Comparison of ENCODE assay signal across 1 cellular context in the genomic region with DNA sequence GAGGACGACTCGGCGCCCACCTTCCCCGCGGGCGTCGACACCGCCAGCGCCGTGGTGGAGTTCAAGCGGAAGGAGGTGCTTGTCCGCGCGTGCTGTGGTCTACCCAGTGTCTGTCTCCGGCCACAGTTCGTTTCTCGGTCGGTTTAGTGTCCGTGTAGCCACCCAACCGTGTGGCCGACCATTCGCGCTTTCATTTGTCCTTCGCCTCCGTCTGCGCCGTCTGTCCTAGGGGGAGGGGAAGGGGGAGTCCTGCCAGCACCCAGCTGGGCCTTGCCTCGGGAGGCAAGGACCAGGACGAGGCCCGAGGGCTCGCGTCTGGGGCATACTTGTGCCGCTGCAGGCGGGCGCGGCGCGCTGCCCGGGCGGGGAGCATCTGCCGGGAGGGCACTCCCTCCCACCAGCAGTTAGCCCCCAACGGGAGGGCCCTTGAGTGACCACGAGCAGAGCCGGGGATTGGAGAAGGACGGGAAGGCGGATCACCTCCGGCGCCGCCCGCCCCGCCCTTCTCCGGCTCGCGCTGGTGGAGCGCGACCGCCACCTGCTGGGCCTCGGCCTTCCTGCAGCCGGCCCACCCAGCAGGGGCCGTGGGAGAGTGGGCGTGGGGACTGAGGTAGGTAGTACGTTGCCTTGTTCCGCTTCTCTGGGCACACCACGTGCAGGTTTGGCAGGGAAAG.
TF ChIP-seq lines count a peak whose summit lies in the region.

No MANE protein-coding gene starts in this region.

TF ChIP-seq in K562, 482 proteins besides CTCF, POLR2A, EP300 and RAD21 (continued from another document and continues in another):
- TF ChIP-seq, protein P1, sequence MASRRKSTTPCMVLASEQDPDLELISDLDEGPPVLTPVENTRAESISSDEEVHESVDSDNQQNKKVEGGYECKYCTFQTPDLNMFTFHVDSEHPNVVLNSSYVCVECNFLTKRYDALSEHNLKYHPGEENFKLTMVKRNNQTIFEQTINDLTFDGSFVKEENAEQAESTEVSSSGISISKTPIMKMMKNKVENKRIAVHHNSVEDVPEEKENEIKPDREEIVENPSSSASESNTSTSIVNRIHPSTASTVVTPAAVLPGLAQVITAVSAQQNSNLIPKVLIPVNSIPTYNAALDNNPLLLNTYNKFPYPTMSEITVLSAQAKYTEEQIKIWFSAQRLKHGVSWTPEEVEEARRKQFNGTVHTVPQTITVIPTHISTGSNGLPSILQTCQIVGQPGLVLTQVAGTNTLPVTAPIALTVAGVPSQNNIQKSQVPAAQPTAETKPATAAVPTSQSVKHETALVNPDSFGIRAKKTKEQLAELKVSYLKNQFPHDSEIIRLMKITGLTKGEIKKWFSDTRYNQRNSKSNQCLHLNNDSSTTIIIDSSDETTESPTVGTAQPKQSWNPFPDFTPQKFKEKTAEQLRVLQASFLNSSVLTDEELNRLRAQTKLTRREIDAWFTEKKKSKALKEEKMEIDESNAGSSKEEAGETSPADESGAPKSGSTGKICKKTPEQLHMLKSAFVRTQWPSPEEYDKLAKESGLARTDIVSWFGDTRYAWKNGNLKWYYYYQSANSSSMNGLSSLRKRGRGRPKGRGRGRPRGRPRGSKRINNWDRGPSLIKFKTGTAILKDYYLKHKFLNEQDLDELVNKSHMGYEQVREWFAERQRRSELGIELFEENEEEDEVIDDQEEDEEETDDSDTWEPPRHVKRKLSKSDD (conservative IDR thresholded peaks at IDR 0.05; ENCODE audit: low read length) = no peak
- TF ChIP-seq HCFC1 (IDR thresholded peaks at IDR 0.05; ENCODE audit: low read depth, low read length) = no peak
- no peak for TF ChIP-seq MEF2D (tag; conservative IDR thresholded peaks at IDR 0.05; ENCODE audit: low read depth)
- TF ChIP-seq OTX1 (CRISPR knock-in tag; IDR thresholded peaks at IDR 0.05) = 0 out of 2 replicates have a peak, but pooled peaks have one; percentile 31
- TF ChIP-seq PTRF (tag; IDR thresholded peaks at IDR 0.05) = no peak
- TF ChIP-seq, protein P2, sequence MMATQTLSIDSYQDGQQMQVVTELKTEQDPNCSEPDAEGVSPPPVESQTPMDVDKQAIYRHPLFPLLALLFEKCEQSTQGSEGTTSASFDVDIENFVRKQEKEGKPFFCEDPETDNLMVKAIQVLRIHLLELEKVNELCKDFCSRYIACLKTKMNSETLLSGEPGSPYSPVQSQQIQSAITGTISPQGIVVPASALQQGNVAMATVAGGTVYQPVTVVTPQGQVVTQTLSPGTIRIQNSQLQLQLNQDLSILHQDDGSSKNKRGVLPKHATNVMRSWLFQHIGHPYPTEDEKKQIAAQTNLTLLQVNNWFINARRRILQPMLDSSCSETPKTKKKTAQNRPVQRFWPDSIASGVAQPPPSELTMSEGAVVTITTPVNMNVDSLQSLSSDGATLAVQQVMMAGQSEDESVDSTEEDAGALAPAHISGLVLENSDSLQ (IDR thresholded peaks at IDR 0.05) = no peak
- TF ChIP-seq, protein P3, sequence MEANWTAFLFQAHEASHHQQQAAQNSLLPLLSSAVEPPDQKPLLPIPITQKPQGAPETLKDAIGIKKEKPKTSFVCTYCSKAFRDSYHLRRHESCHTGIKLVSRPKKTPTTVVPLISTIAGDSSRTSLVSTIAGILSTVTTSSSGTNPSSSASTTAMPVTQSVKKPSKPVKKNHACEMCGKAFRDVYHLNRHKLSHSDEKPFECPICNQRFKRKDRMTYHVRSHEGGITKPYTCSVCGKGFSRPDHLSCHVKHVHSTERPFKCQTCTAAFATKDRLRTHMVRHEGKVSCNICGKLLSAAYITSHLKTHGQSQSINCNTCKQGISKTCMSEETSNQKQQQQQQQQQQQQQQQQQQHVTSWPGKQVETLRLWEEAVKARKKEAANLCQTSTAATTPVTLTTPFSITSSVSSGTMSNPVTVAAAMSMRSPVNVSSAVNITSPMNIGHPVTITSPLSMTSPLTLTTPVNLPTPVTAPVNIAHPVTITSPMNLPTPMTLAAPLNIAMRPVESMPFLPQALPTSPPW (CRISPR knock-in tag; IDR thresholded peaks at IDR 0.05) = peak; percentile 91
- TF ChIP-seq TCF7 (IDR thresholded peaks at IDR 0.05; ENCODE audit: borderline replicate concordance) = no peak
- TF ChIP-seq CBX8 (IDR thresholded peaks at IDR 0.05; ENCODE audit: borderline replicate concordance, extremely low read depth, low read depth, low read length, poor library complexity, severe bottlenecking) = no peak
- peak in 2 of 3 experiments; percentile 22 to 26 for TF ChIP-seq YY1 (IDR thresholded peaks at IDR 0.05; ENCODE audit: borderline replicate concordance in 1 of 3, control insufficient read depth in 1 of 3, extremely low read depth in 1 of 3, insufficient read depth in 3 of 3, insufficient read length in 1 of 3, insufficient replicate concordance in 2 of 3, low read depth in 1 of 3, low read length in 2 of 3)
- no peak for TF ChIP-seq SIN3B (IDR thresholded peaks at IDR 0.05; ENCODE audit: low read depth)
- TF ChIP-seq, protein P4, sequence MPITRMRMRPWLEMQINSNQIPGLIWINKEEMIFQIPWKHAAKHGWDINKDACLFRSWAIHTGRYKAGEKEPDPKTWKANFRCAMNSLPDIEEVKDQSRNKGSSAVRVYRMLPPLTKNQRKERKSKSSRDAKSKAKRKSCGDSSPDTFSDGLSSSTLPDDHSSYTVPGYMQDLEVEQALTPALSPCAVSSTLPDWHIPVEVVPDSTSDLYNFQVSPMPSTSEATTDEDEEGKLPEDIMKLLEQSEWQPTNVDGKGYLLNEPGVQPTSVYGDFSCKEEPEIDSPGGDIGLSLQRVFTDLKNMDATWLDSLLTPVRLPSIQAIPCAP (CRISPR knock-in tag; IDR thresholded peaks at IDR 0.05; ENCODE audit: borderline replicate concordance) = no peak
- peak; percentile 99 for TF ChIP-seq STAG1 (CRISPR knock-in tag; IDR thresholded peaks at IDR 0.05; ENCODE audit: borderline replicate concordance)
- TF ChIP-seq NR2C2 (CRISPR knock-in tag; IDR thresholded peaks at IDR 0.05) = 0 out of 2 replicates have a peak, but pooled peaks have one; percentile 29
- TF ChIP-seq NR2C2 (tag; IDR thresholded peaks at IDR 0.05) = no peak
- peak; percentile 62 for TF ChIP-seq CXXC5 (CRISPR knock-in tag; IDR thresholded peaks at IDR 0.05)
- TF ChIP-seq TRIM24 (IDR thresholded peaks at IDR 0.05) = no peak
- TF ChIP-seq, protein P5, sequence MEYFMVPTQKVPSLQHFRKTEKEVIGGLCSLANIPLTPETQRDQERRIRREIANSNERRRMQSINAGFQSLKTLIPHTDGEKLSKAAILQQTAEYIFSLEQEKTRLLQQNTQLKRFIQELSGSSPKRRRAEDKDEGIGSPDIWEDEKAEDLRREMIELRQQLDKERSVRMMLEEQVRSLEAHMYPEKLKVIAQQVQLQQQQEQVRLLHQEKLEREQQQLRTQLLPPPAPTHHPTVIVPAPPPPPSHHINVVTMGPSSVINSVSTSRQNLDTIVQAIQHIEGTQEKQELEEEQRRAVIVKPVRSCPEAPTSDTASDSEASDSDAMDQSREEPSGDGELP (CRISPR knock-in tag; IDR thresholded peaks at IDR 0.05; ENCODE audit: borderline replicate concordance) = peak; percentile 58; the same call in 1 of the 2 replicates
- TF ChIP-seq PHF21A (IDR thresholded peaks at IDR 0.05; ENCODE audit: borderline replicate concordance, low read depth) = no peak
- TF ChIP-seq ARNT (IDR thresholded peaks at IDR 0.05) = no peak
- TF ChIP-seq BRF1 (IDR thresholded peaks at IDR 0.05; ENCODE audit: borderline replicate concordance, extremely low read depth, insufficient read length) = no peak
- TF ChIP-seq CBFA2T3 (IDR thresholded peaks at IDR 0.05) = no peak
- TF ChIP-seq, protein P6, sequence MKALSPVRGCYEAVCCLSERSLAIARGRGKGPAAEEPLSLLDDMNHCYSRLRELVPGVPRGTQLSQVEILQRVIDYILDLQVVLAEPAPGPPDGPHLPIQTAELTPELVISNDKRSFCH (CRISPR knock-in tag; IDR thresholded peaks at IDR 0.05) = no peak
- TF ChIP-seq, protein P6 (tag; IDR thresholded peaks at IDR 0.05) = no peak
- TF ChIP-seq ZNF174 (CRISPR knock-in tag; IDR thresholded peaks at IDR 0.05) = no peak
- peak; percentile 37; the same call in 1 of the 2 replicates for TF ChIP-seq BHLHE40 (IDR thresholded peaks at IDR 0.05; ENCODE audit: low read length)
- TF ChIP-seq, protein P7, sequence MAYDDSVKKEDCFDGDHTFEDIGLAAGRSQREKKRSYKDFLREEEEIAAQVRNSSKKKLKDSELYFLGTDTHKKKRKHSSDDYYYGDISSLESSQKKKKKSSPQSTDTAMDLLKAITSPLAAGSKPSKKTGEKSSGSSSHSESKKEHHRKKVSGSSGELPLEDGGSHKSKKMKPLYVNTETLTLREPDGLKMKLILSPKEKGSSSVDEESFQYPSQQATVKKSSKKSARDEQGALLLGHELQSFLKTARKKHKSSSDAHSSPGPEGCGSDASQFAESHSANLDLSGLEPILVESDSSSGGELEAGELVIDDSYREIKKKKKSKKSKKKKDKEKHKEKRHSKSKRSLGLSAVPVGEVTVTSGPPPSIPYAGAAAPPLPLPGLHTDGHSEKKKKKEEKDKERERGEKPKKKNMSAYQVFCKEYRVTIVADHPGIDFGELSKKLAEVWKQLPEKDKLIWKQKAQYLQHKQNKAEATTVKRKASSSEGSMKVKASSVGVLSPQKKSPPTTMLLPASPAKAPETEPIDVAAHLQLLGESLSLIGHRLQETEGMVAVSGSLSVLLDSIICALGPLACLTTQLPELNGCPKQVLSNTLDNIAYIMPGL (CRISPR knock-in tag; IDR thresholded peaks at IDR 0.05) = no peak
- peak; percentile 45; the same call in 1 of the 2 replicates for TF ChIP-seq L3MBTL2 (IDR thresholded peaks at IDR 0.05)
- TF ChIP-seq, protein P8, sequence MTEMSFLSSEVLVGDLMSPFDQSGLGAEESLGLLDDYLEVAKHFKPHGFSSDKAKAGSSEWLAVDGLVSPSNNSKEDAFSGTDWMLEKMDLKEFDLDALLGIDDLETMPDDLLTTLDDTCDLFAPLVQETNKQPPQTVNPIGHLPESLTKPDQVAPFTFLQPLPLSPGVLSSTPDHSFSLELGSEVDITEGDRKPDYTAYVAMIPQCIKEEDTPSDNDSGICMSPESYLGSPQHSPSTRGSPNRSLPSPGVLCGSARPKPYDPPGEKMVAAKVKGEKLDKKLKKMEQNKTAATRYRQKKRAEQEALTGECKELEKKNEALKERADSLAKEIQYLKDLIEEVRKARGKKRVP (CRISPR knock-in tag; IDR thresholded peaks at IDR 0.05) = 0 out of 2 replicates have a peak, but pooled peaks have one; percentile 18
- no peak for TF ChIP-seq KLF10 (CRISPR knock-in tag; IDR thresholded peaks at IDR 0.05)
- no peak for TF ChIP-seq RFX7 (CRISPR knock-in tag; IDR thresholded peaks at IDR 0.05)
- TF ChIP-seq, protein P9, sequence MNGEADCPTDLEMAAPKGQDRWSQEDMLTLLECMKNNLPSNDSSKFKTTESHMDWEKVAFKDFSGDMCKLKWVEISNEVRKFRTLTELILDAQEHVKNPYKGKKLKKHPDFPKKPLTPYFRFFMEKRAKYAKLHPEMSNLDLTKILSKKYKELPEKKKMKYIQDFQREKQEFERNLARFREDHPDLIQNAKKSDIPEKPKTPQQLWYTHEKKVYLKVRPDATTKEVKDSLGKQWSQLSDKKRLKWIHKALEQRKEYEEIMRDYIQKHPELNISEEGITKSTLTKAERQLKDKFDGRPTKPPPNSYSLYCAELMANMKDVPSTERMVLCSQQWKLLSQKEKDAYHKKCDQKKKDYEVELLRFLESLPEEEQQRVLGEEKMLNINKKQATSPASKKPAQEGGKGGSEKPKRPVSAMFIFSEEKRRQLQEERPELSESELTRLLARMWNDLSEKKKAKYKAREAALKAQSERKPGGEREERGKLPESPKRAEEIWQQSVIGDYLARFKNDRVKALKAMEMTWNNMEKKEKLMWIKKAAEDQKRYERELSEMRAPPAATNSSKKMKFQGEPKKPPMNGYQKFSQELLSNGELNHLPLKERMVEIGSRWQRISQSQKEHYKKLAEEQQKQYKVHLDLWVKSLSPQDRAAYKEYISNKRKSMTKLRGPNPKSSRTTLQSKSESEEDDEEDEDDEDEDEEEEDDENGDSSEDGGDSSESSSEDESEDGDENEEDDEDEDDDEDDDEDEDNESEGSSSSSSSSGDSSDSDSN (IDR thresholded peaks at IDR 0.05; ENCODE audit: borderline replicate concordance in 1 of 2, low read depth in 2 of 2, low read length in 2 of 2) = no peak
- TF ChIP-seq, protein P10, sequence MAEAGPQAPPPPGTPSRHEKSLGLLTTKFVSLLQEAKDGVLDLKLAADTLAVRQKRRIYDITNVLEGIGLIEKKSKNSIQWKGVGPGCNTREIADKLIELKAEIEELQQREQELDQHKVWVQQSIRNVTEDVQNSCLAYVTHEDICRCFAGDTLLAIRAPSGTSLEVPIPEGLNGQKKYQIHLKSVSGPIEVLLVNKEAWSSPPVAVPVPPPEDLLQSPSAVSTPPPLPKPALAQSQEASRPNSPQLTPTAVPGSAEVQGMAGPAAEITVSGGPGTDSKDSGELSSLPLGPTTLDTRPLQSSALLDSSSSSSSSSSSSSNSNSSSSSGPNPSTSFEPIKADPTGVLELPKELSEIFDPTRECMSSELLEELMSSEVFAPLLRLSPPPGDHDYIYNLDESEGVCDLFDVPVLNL (CRISPR knock-in tag; IDR thresholded peaks at IDR 0.05; ENCODE audit: low read depth) = peak; percentile 44; the same call in 1 of the 2 replicates
- TF ChIP-seq FIP1L1 (IDR thresholded peaks at IDR 0.05; ENCODE audit: low read depth, low read length, poor library complexity, severe bottlenecking) = peak; percentile 45
- TF ChIP-seq TOE1 (IDR thresholded peaks at IDR 0.05; ENCODE audit: borderline replicate concordance) = no peak
- no peak for TF ChIP-seq TOE1 (CRISPR knock-in tag; IDR thresholded peaks at IDR 0.05; ENCODE audit: borderline replicate concordance, low read depth)
- TF ChIP-seq PHF20 (IDR thresholded peaks at IDR 0.05; ENCODE audit: partially characterized antibody) = no peak
- TF ChIP-seq ZKSCAN1 (IDR thresholded peaks at IDR 0.05; ENCODE audit: low read depth, low read length) = 0 out of 2 replicates have a peak, but pooled peaks have one; percentile 34
- peak; percentile 91; the same call in 1 of the 2 replicates for TF ChIP-seq KLF13 (tag; IDR thresholded peaks at IDR 0.05; ENCODE audit: borderline replicate concordance, low read depth)
- TF ChIP-seq, protein P11, sequence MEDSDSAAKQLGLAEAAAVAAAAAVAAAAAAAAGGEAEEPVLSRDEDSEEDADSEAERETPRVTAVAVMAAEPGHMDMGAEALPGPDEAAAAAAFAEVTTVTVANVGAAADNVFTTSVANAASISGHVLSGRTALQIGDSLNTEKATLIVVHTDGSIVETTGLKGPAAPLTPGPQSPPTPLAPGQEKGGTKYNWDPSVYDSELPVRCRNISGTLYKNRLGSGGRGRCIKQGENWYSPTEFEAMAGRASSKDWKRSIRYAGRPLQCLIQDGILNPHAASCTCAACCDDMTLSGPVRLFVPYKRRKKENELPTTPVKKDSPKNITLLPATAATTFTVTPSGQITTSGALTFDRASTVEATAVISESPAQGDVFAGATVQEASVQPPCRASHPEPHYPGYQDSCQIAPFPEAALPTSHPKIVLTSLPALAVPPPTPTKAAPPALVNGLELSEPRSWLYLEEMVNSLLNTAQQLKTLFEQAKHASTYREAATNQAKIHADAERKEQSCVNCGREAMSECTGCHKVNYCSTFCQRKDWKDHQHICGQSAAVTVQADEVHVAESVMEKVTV (CRISPR knock-in tag; IDR thresholded peaks at IDR 0.05) = peak; percentile 86
